16 cellular contexts compared by ENCODE assay signal in the genomic region with DNA sequence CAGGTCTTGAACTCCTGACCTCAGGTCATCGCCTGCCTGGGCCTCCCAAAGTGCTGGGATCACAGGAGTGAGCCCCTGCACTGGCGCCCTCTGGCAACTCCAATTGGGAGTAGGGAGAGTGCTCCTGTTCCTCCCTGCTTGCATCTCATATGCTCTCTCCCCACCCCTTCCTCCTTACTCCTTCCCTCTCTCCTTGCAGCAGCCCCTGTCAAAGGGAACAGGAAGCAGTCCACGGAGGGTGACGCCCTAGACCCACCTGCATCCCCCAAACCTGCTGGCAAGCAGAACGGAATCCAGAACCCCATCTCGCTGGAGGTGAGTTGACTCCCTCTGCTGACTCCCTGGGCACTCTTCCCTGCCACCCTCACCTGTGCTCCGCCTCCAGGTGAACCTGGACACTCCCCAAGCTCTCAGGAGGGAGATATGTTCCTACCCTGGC. TPM values are rescaled to one million over a fixed set of nuclear protein-coding genes. Genes with fewer than 3 reads are reported as not detected.
DNase-seq lines count a peak whose midpoint lies in the region; ATAC-seq and TF ChIP-seq lines count a peak whose summit lies in the region.
"Had no signal": no experiment of that assay in that cellular context is flagged by ENCODE, and none has a peak within 500 bp of the region (broad histone marks: within the 10 kb centered on the region; RNA-seq: fewer than 3 reads in every experiment).

No MANE protein-coding gene starts in this region.

- H2AFZ ChIP-seq in osteoblast (ENCODE audit: low read length) = no peak overlapping the region

- peak overlapping the region; percentile 34; the same call in 1 of the 2 replicates for H3K27ac ChIP-seq in HUES64 (ENCODE audit: low read depth, low read length)
- H3K27ac ChIP-seq in coronary artery = peak overlapping the region in 1 of 2 donors; percentile 53
- peak overlapping the region; percentile 27 for H3K27ac ChIP-seq in osteoblast (ENCODE audit: low read depth, low read length)
- H3K27ac ChIP-seq: 22Rv1, brain microvascular endothelial cell, VCaP had no signal

- 57% methylated on average over 7 of the region's 7 CpGs for WGBS in HUES64

- H3K4me3 Mint-ChIP-seq in T-helper 1 cell treated with Interleukin-12 subunit alpha and Interleukin-12 subunit beta and Interleukin-4 antibody, amounts not matched to agents 30 μg/mL and 1 μg/mL, for 36 hours = peak overlapping the region; percentile 61

- H3K4me1 ChIP-seq in HUES64 (ENCODE audit: insufficient read depth, low read length) (peaks cover 9% of the 10 kb centered on the region; the same call in 1 of the 2 replicates), osteoblast (ENCODE audit: insufficient read depth, low read length) (peaks cover 14% of the 10 kb centered on the region)

- H3K9ac ChIP-seq in HUES64 (ENCODE audit: low read depth, low read length) = no peak overlapping the region

- no peak overlapping the region for H3K27ac Mint-ChIP-seq in T-helper 1 cell treated with Interleukin-12 subunit alpha and Interleukin-12 subunit beta and Interleukin-4 antibody, amounts not matched to agents 30 μg/mL and 1 μg/mL, for 36 hours

- peaks cover 8% of the 10 kb centered on the region for H3K79me2 ChIP-seq in osteoblast (ENCODE audit: insufficient read depth, low read length)

- H3K4me2 ChIP-seq in osteoblast (ENCODE audit: insufficient read depth, low read length) = peak overlapping the region; percentile 4

- no peak for TF ChIP-seq CTCF in coronary artery (IDR thresholded peaks at IDR 0.05)
- TF ChIP-seq CTCF in osteoblast (IDR thresholded peaks at IDR 0.05; ENCODE audit: extremely low read depth, low read depth, low read length) = no peak

- DNase-seq in T-helper 1 cell (no peak), coronary artery (ENCODE audit: low spot score) (peak; percentile 70), osteoblast (ENCODE audit: insufficient read length, low spot score, missing footprints) (no peak), DMS79 (lab: John Stamatoyannopoulos, UW) (no peak), globus pallidus (ENCODE audit: low spot score) (no peak)
- DNase-seq: GF-D8; NCI-H1092; retina; stimulated activated CD4-positive, alpha-beta T cell treated with anti-CD3 and anti-CD28 coated beads, Interleukin-4, amount 100 ng/mL, for 1 hour had no signal

- H3K27me3 ChIP-seq in HUES64 (ENCODE audit: insufficient read depth, low read length) (no peaks in the 10 kb centered on the region), osteoblast (ENCODE audit: insufficient read depth, low read length) (no peaks in the 10 kb centered on the region)
- H3K27me3 ChIP-seq: brain microvascular endothelial cell had no signal

- H3K9me3 ChIP-seq in HUES64 (ENCODE audit: insufficient read depth, low read depth, low read length) (no peaks in the 10 kb centered on the region), osteoblast (ENCODE audit: low read depth, low read length) (no peaks in the 10 kb centered on the region)

- H4K20me1 ChIP-seq in osteoblast (ENCODE audit: insufficient read depth, low read length) = peaks cover 6% of the 10 kb centered on the region

- H3K27me3 Mint-ChIP-seq in T-helper 1 cell treated with Interleukin-12 subunit alpha and Interleukin-12 subunit beta and Interleukin-4 antibody, amounts not matched to agents 30 μg/mL and 1 μg/mL, for 36 hours (ENCODE audit: low read depth) = no peaks in the 10 kb centered on the region

- no peaks in the 10 kb centered on the region for H3K9me3 Mint-ChIP-seq in T-helper 1 cell treated with Interleukin-12 subunit alpha and Interleukin-12 subunit beta and Interleukin-4 antibody, amounts not matched to agents 30 μg/mL and 1 μg/mL, for 36 hours

- no peaks in the 10 kb centered on the region for H3K36me3 ChIP-seq in HUES64 (ENCODE audit: insufficient read depth, low read length)
- H3K36me3 ChIP-seq in osteoblast (ENCODE audit: insufficient read depth, low read length) = peaks cover 5% of the 10 kb centered on the region

- H3K4me1 Mint-ChIP-seq in T-helper 1 cell treated with Interleukin-12 subunit alpha and Interleukin-12 subunit beta and Interleukin-4 antibody, amounts not matched to agents 30 μg/mL and 1 μg/mL, for 36 hours (ENCODE audit: low read depth) = peaks cover 47% of the 10 kb centered on the region

- H3K36me3 Mint-ChIP-seq in T-helper 1 cell treated with Interleukin-12 subunit alpha and Interleukin-12 subunit beta and Interleukin-4 antibody, amounts not matched to agents 30 μg/mL and 1 μg/mL, for 36 hours (ENCODE audit: low read depth) = peaks cover 58% of the 10 kb centered on the region

- ATAC-seq in HG03571 (IDR thresholded peaks at IDR 0.05; ENCODE audit: unreplicated experiment) = no peak

- H3K4me3 ChIP-seq in HUES64 (ENCODE audit: low read length) = peak overlapping the region; percentile 21; the same call in 1 of the 2 replicates
- H3K4me3 ChIP-seq in coronary artery = no peak overlapping the region
- H3K4me3 ChIP-seq in osteoblast (ENCODE audit: insufficient read depth, low read length) = no peak overlapping the region

RNA-seq across cellular contexts. Expression of a gene that starts 10.7 kb away (rescaled TPM):
- polyA plus RNA-seq in HUES64 (2013, experiment 1 of 2) = 6.8 TPM
- 7.0 TPM for polyA plus RNA-seq in HUES64 (2013, experiment 2 of 2)
- total RNA-seq in osteoblast = 7.6 and 9.7 TPM in 2 replicates

RNA-seq across cellular contexts. Expression of a gene that starts 42.1 kb away (rescaled TPM):
- not detected for polyA plus RNA-seq in HUES64 (2013, experiment 1 of 2)
- not detected for polyA plus RNA-seq in HUES64 (2013, experiment 2 of 2)
- total RNA-seq in osteoblast = 0.29 TPM in 1 of 2 replicates, not detected in the other
- total RNA-seq: IMR-90 had no signal
- polyA plus RNA-seq: IMR-90 had no signal
